Comparison of ENCODE assay signal across 35 cellular contexts in genomic region chr15:42448281-42448680, GRCh38.
"Had no signal": no experiment of that assay in that cellular context is flagged by ENCODE, and none has a peak within 500 bp of the region (broad histone marks: within the 10 kb centered on the region; RNA-seq: fewer than 3 reads in every experiment).

No MANE protein-coding gene starts in this region.

- ATAC-seq: activated T-cell treated with anti-CD3 and anti-CD28 coated beads, Interleukin-2, amount 50 U/mL, for 72 hours; activated T-helper 17 cell treated with anti-CD3 and anti-CD28 coated beads, Interleukin-2, amount 50 U/mL, for 72 hours; K562; PC-3 had no signal

- H3K4me1 ChIP-seq: Peyer's patch had no signal

- H3K27ac ChIP-seq: brain microvascular endothelial cell, Peyer's patch, VCaP had no signal

- H3K4me3 ChIP-seq: K562, Peyer's patch had no signal

- H3K9me3 ChIP-seq: Peyer's patch had no signal

- DNase-seq: activated B cell treated with CpG ODN at 0.5 μM for 24 hours; activated CD4-positive, alpha-beta memory T cell treated with anti-CD3 and anti-CD28 coated beads for 36 hours; activated CD4-positive, alpha-beta T cell treated with anti-CD3 and anti-CD28 coated beads for 4 hours; activated CD4-positive, alpha-beta T cell treated with anti-CD3 and anti-CD28 coated beads, Interleukin-2, amount 50 U/mL, for 1 hour; activated CD4-positive, CD25-positive, alpha-beta regulatory T cell treated with anti-CD3 and anti-CD28 coated beads, Interleukin-2, amount 50 U/mL, for 72 hours; activated CD8-positive, alpha-beta memory T cell treated with anti-CD3 and anti-CD28 coated beads, Interleukin-2, amount 50 U/mL, for 4 hours; activated effector memory CD4-positive, alpha-beta T cell treated with anti-CD3 and anti-CD28 coated beads, Interleukin-2, amount 50 U/mL, for 16 hours; activated naive CD4-positive, alpha-beta T cell; activated naive CD4-positive, alpha-beta T cell treated with anti-CD3 and anti-CD28 coated beads, Interleukin-2, amount 50 U/mL, for 16 hours; activated naive CD8-positive, alpha-beta T cell treated with anti-CD3 and anti-CD28 coated beads for 36 hours; activated T-cell treated with anti-CD3 and anti-CD28 coated beads for 4 hours; activated T-cell treated with anti-CD3 and anti-CD28 coated beads, Interleukin-2, amount 50 U/mL, for 72 hours; amniotic stem cell; aorta; brain microvascular endothelial cell; IMR-90; NCI-H1105; NCI-H1417 treated with DMSO at 0.1 percent for 48 hours; NCI-H1930; NCI-H2107; NCI-H2171; NCI-H510A; NCI-H526; NCI-H748 treated with DMSO at 0.1 percent for 48 hours; NK-92 treated with Interleukin-12 subunit alpha and Interleukin-12 subunit beta, amount 100 ng/mL, for 24 hours; PC-3; Peyer's patch; RPMI8226; SW 1271; T-helper 1 cell; T-helper 2 cell; T-helper 9 cell had no signal

- H3K27me3 ChIP-seq: brain microvascular endothelial cell, Peyer's patch had no signal
